ENCODE assay signal across 11 cellular contexts in genomic region chr4:3186609-3187008, GRCh38.
DNase-seq lines count a peak whose midpoint lies in the region; ATAC-seq and TF ChIP-seq lines count a peak whose summit lies in the region.
"Had no signal": no experiment of that assay in that cellular context is flagged by ENCODE, and none has a peak within 500 bp of the region (broad histone marks: within the 10 kb centered on the region; RNA-seq: fewer than 3 reads in every experiment).

No MANE protein-coding gene starts in this region.

- TF ChIP-seq CTCF in natural killer cell (IDR thresholded peaks at IDR 0.05) (no peak), endothelial cell (IDR thresholded peaks at IDR 0.05; ENCODE audit: unreplicated experiment) (no peak), transverse colon (IDR thresholded peaks at IDR 0.05) (no peak)

- H3K36me3 ChIP-seq in transverse colon, result peaks cover 0 to 46% (median 18%) of the 10 kb centered on the region in 4 donors

- 94 to 98% methylated on average over 7 to 11 of the region's 11 CpGs for WGBS in transverse colon (ENCODE audit: low coverage in 1 of 2), 2 donors

- intact Hi-C loops in natural killer cell (cut with micrococcal nuclease), result no loop called here
- intact Hi-C loops in transverse colon (cut with DNase I; ENCODE audit: low total_unique reads), result no loop called here
- intact Hi-C loops in sciatic nerve (cut with DNase I), result no loop called here

- no peaks in the 10 kb centered on the region for H3K9me3 Mint-ChIP-seq in natural killer cell
- no peaks in the 10 kb centered on the region for H3K9me3 Mint-ChIP-seq in natural killer cell treated with Interleukin-12 subunit alpha and Interleukin-12 subunit beta and Interleukin-15 and Interleukin-18, amount 100 ng/mL, for 72 hours
- no peaks in the 10 kb centered on the region for H3K9me3 Mint-ChIP-seq in endothelial cell (ENCODE audit: unreplicated experiment)
- H3K9me3 Mint-ChIP-seq in immature natural killer cell, result no peaks in the 10 kb centered on the region
- H3K9me3 Mint-ChIP-seq: CD4-positive, CD25-positive, alpha-beta regulatory T cell had no signal

- H3K4me1 Mint-ChIP-seq in natural killer cell, result peaks cover 60 to 63% of the 10 kb centered on the region in 2 donors
- peaks cover 41 to 46% of the 10 kb centered on the region in 2 donors for H3K4me1 Mint-ChIP-seq in natural killer cell treated with Interleukin-12 subunit alpha and Interleukin-12 subunit beta and Interleukin-15 and Interleukin-18, amount 100 ng/mL, for 72 hours (ENCODE audit: low read depth in 2 of 2)
- peaks cover 24% of the 10 kb centered on the region for H3K4me1 Mint-ChIP-seq in endothelial cell (ENCODE audit: unreplicated experiment)
- peaks cover 63 to 66% of the 10 kb centered on the region in 2 donors for H3K4me1 Mint-ChIP-seq in immature natural killer cell

- no peak for TF ChIP-seq EP300 in transverse colon (IDR thresholded peaks at IDR 0.05; ENCODE audit: low read depth)

- in situ Hi-C loops in transverse colon (cut with MboI; ENCODE audit: low pct_ligation_motif_present in 1 of 4, low pct_unique_long_range_greater_than_20kb in 1 of 4, low sequenced_read_pairs in 3 of 4), result no loop called here

- no peak overlapping the region for H3K4me3 Mint-ChIP-seq in natural killer cell
- H3K4me3 Mint-ChIP-seq in natural killer cell treated with Interleukin-12 subunit alpha and Interleukin-12 subunit beta and Interleukin-15 and Interleukin-18, amount 100 ng/mL, for 72 hours, result no peak overlapping the region
- H3K4me3 Mint-ChIP-seq in endothelial cell (ENCODE audit: unreplicated experiment), result peak overlapping the region; percentile 44
- no peak overlapping the region for H3K4me3 Mint-ChIP-seq in immature natural killer cell
- H3K4me3 Mint-ChIP-seq: CD4-positive, CD25-positive, alpha-beta regulatory T cell had no signal

- ATAC-seq in natural killer cell (no peak), sciatic nerve (no peak), HG03432 (IDR thresholded peaks at IDR 0.05; ENCODE audit: unreplicated experiment) (no peak)
- no peak for ATAC-seq in natural killer cell treated with Interleukin-12 subunit alpha and Interleukin-12 subunit beta and Interleukin-15 and Interleukin-18, amount 100 ng/mL, for 72 hours

- H3K27me3 Mint-ChIP-seq in natural killer cell (ENCODE audit: low read depth in 2 of 2) (no peaks in the 10 kb centered on the region), endothelial cell (ENCODE audit: unreplicated experiment) (peaks cover 10% of the 10 kb centered on the region), immature natural killer cell (ENCODE audit: low read depth in 3 of 3) (peaks cover 0 to 5% (median under 1%) of the 10 kb centered on the region in 3 donors)
- H3K27me3 Mint-ChIP-seq in natural killer cell treated with Interleukin-12 subunit alpha and Interleukin-12 subunit beta and Interleukin-15 and Interleukin-18, amount 100 ng/mL, for 72 hours, result no peaks in the 10 kb centered on the region
- H3K27me3 Mint-ChIP-seq: CD4-positive, CD25-positive, alpha-beta regulatory T cell had no signal

- H3K27me3 ChIP-seq in transverse colon, result no peaks in the 10 kb centered on the region
- H3K27me3 ChIP-seq: BLaER1 treated with 17β-estradiol and CSF1 and Interleukin-3, amounts not matched to agents 10 nM and 100 nM had no signal

- DNase-seq in natural killer cell, result no peak
- no peak for DNase-seq in natural killer cell treated with Interleukin-12 subunit alpha and Interleukin-12 subunit beta and Interleukin-15 and Interleukin-18, amount 100 ng/mL, for 72 hours (ENCODE audit: low spot score)
- no peak for DNase-seq in endothelial cell (ENCODE audit: low spot score)
- no peak for DNase-seq in immature natural killer cell
- DNase-seq in transverse colon, result no peak
- DNase-seq in sciatic nerve (ENCODE audit: low spot score), result no peak
- DNase-seq: ACHN; CD4-positive, CD25-positive, alpha-beta regulatory T cell had no signal

- no peak overlapping the region for H3K4me3 ChIP-seq in transverse colon
- H3K4me3 ChIP-seq: BLaER1 treated with 17β-estradiol and CSF1 and Interleukin-3, amounts not matched to agents 10 nM and 100 nM; HAP-1 had no signal

- no peak overlapping the region for H3K27ac ChIP-seq in transverse colon
- H3K27ac ChIP-seq: BLaER1 treated with 17β-estradiol and CSF1 and Interleukin-3, amounts not matched to agents 10 nM and 100 nM had no signal

- no peak for TF ChIP-seq POLR2A in transverse colon (IDR thresholded peaks at IDR 0.05)

- H3K27ac Mint-ChIP-seq in natural killer cell, result peak overlapping the region; percentile 37 to 75
- no peak overlapping the region for H3K27ac Mint-ChIP-seq in natural killer cell treated with Interleukin-12 subunit alpha and Interleukin-12 subunit beta and Interleukin-15 and Interleukin-18, amount 100 ng/mL, for 72 hours
- no peak overlapping the region for H3K27ac Mint-ChIP-seq in endothelial cell (ENCODE audit: unreplicated experiment)
- H3K27ac Mint-ChIP-seq in immature natural killer cell, result peak overlapping the region in 5 of 6 donors; percentile 6 to 80 (median 63)
- H3K27ac Mint-ChIP-seq: CD4-positive, CD25-positive, alpha-beta regulatory T cell had no signal

- H3K36me3 Mint-ChIP-seq in natural killer cell (peaks cover 18% of the 10 kb centered on the region), endothelial cell (ENCODE audit: low read depth, unreplicated experiment) (peaks cover 61% of the 10 kb centered on the region), immature natural killer cell (peaks cover 53 to 74% (median 67%) of the 10 kb centered on the region in 3 donors)
- H3K36me3 Mint-ChIP-seq in natural killer cell treated with Interleukin-12 subunit alpha and Interleukin-12 subunit beta and Interleukin-15 and Interleukin-18, amount 100 ng/mL, for 72 hours, result peaks cover 31% of the 10 kb centered on the region

- H3K9me3 ChIP-seq in transverse colon, result no peaks in the 10 kb centered on the region
- H3K9me3 ChIP-seq: BLaER1 treated with 17β-estradiol and CSF1 and Interleukin-3, amounts not matched to agents 10 nM and 100 nM; HAP-1 had no signal

- no peaks in the 10 kb centered on the region for H3K4me1 ChIP-seq in transverse colon
- H3K4me1 ChIP-seq: HAP-1 had no signal

Comparison
In these comparisons a context has a peak if more than half of its experiments do, and no peak if none do; other contexts are left out.
1. H3K27ac Mint-ChIP-seq: peak in natural killer cell (2 of 2) and immature natural killer cell (5 of 6); none in natural killer cell treated with Interleukin-12 subunit alpha and Interleukin-12 subunit beta and Interleukin-15 and Interleukin-18, amount 100 ng/mL, for 72 hours (0 of 2) and endothelial cell (single experiment).